In genomic region chr12:15910864-15911696, GRCh38 we compare ENCODE assay signal across 1 cellular context.
TF ChIP-seq lines count a peak whose summit lies in the region.

Gene DERA (plus strand): TSS chr12:15911332. CDS start chr12:15911384, 52 bp downstream.

TF ChIP-seq in HepG2, 621 proteins besides CTCF, POLR2A, EP300 and RAD21 (continued from another document and continues in another):
- peak in 1 of 2 experiments; percentile 77; a peak in 2 of 4 replicates for TF ChIP-seq HMGXB4 (CRISPR knock-in tag; IDR thresholded peaks at IDR 0.05; ENCODE audit: borderline replicate concordance in 1 of 2, low read depth in 1 of 2)
- peak; percentile 57; the same call in 1 of the 2 replicates for TF ChIP-seq ZNF816 (CRISPR knock-in tag; IDR thresholded peaks at IDR 0.05; ENCODE audit: borderline replicate concordance)
- no peak for TF ChIP-seq ZNF770 (CRISPR knock-in tag; IDR thresholded peaks at IDR 0.05)
- TF ChIP-seq ZGPAT (CRISPR knock-in tag; IDR thresholded peaks at IDR 0.05): peak; percentile 84
- TF ChIP-seq ETV5 (CRISPR knock-in tag; IDR thresholded peaks at IDR 0.05; ENCODE audit: borderline replicate concordance): no peak
- no peak for TF ChIP-seq SNAI1 (CRISPR knock-in tag; IDR thresholded peaks at IDR 0.05; ENCODE audit: borderline replicate concordance)
- TF ChIP-seq CBFB (CRISPR knock-in tag; IDR thresholded peaks at IDR 0.05): peak; percentile 28; the same call in 1 of the 2 replicates
- no peak for TF ChIP-seq U2AF2 (IDR thresholded peaks at IDR 0.05; ENCODE audit: low read depth, low read length)
- no peak for TF ChIP-seq ARID3A (IDR thresholded peaks at IDR 0.05; ENCODE audit: low read depth, low read length)
- TF ChIP-seq YY1 (IDR thresholded peaks at IDR 0.05; ENCODE audit: insufficient read depth, insufficient replicate concordance, low read depth, low read length): peak; percentile 84
- TF ChIP-seq REST (IDR thresholded peaks at IDR 0.05; ENCODE audit: borderline replicate concordance in 1 of 2, low read depth in 1 of 2, low read length in 2 of 2): peak in 1 of 2 experiments; percentile 48; a peak in 1 of 4 replicates
- TF ChIP-seq E2F2 (CRISPR knock-in tag; IDR thresholded peaks at IDR 0.05; ENCODE audit: borderline replicate concordance): no peak; the same call in 1 of the 2 replicates
- no peak for TF ChIP-seq ZHX1 (CRISPR knock-in tag; IDR thresholded peaks at IDR 0.05; ENCODE audit: low read depth)
- TF ChIP-seq ZNF710 (CRISPR knock-in tag; IDR thresholded peaks at IDR 0.05; ENCODE audit: borderline replicate concordance): no peak
- TF ChIP-seq ZNF605 (CRISPR knock-in tag; IDR thresholded peaks at IDR 0.05): no peak
- TF ChIP-seq TEF (CRISPR knock-in tag; IDR thresholded peaks at IDR 0.05): peak; percentile 61; the same call in 1 of the 2 replicates
- TF ChIP-seq ARNT (IDR thresholded peaks at IDR 0.05): no peak
- TF ChIP-seq JUND (CRISPR knock-in tag; IDR thresholded peaks at IDR 0.05): no peak
- TF ChIP-seq ZBTB43 (CRISPR knock-in tag; conservative IDR thresholded peaks at IDR 0.05): peak; percentile 14; the same call in 1 of the 2 replicates
- no peak for TF ChIP-seq POLR2AphosphoS2 (IDR thresholded peaks at IDR 0.05; ENCODE audit: low read depth, low read length)
- peak; percentile 15; the same call in 1 of the 2 replicates for TF ChIP-seq MIER3 (CRISPR knock-in tag; IDR thresholded peaks at IDR 0.05; ENCODE audit: borderline replicate concordance)
- no peak for TF ChIP-seq NFE2L1 (CRISPR knock-in tag; IDR thresholded peaks at IDR 0.05; ENCODE audit: borderline replicate concordance)
- peak; percentile 28; the same call in 1 of the 2 replicates for TF ChIP-seq ZNF607 (CRISPR knock-in tag; IDR thresholded peaks at IDR 0.05; ENCODE audit: borderline replicate concordance)
- no peak for TF ChIP-seq ZNF713 (CRISPR knock-in tag; IDR thresholded peaks at IDR 0.05)
- peak; percentile 13 for TF ChIP-seq SKI (IDR thresholded peaks at IDR 0.05; ENCODE audit: partially characterized antibody)
- TF ChIP-seq HOXA5 (CRISPR knock-in tag; IDR thresholded peaks at IDR 0.05): no peak
- TF ChIP-seq RFX5 (IDR thresholded peaks at IDR 0.05; ENCODE audit: low read depth, low read length): no peak
- TF ChIP-seq ZNF143 (CRISPR knock-in tag; IDR thresholded peaks at IDR 0.05): no peak
- peak; percentile 74 for TF ChIP-seq TAF1 (CRISPR knock-in tag; IDR thresholded peaks at IDR 0.05)
- TF ChIP-seq MIER2 (CRISPR knock-in tag; IDR thresholded peaks at IDR 0.05): no peak
- TF ChIP-seq ZNF510 (CRISPR knock-in tag; IDR thresholded peaks at IDR 0.05; ENCODE audit: low read depth): no peak
- peak; percentile 34 for TF ChIP-seq IKZF4 (CRISPR knock-in tag; IDR thresholded peaks at IDR 0.05; ENCODE audit: borderline replicate concordance, low read depth, not compliant biosample characterization)
- no peak for TF ChIP-seq SUZ12 (IDR thresholded peaks at IDR 0.05; ENCODE audit: low read depth, low read length)
- TF ChIP-seq YEATS2 (CRISPR knock-in tag; IDR thresholded peaks at IDR 0.05; ENCODE audit: borderline replicate concordance): 0 out of 2 replicates have a peak, but pooled peaks have one; percentile 14
- TF ChIP-seq FOXA3 (CRISPR knock-in tag; IDR thresholded peaks at IDR 0.05): peak; percentile 21; the same call in 1 of the 2 replicates
- no peak for TF ChIP-seq ZNF629 (CRISPR knock-in tag; conservative IDR thresholded peaks at IDR 0.05)
- no peak for TF ChIP-seq TIGD3 (CRISPR knock-in tag; IDR thresholded peaks at IDR 0.05; ENCODE audit: borderline replicate concordance)
- TF ChIP-seq TEAD2 (CRISPR knock-in tag; IDR thresholded peaks at IDR 0.05): no peak
